In the genomic region with DNA sequence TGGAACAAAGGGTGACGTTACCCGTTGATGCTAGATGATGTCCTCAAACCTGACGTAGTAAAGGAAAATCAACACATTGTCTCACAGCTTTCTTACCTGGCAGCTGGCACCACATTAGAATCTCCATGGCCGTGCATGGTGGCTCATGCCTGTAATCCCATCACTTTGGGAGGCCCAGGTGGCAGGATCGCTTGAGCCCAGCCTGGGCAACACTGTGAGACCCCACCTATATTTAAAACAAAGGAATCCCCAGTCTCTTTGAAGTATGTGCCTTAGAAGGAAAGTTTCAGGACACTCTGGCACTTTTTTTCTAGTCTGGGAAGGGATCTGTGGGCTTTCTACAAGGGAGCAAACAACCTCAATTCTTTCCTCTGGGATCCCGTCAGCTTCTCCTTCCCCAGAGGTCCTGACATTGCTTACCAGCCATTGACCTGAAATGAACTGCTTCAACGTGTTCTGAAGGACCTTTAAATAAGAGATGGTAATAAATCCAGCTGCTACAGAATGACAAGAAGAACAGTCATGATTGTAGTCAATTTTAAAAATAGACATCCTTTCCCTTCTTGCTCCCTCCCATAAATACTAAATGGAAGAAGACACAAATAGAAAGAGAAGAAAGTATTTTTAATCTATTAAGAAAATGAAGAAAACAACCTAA, we compare ENCODE assay signal across 1 cellular context.
A peak's percentile ranks its signal among the peaks of the same experiment; 100 is the strongest.
TF ChIP-seq lines count a peak whose summit lies in the region.

No MANE protein-coding gene starts in this region.

TF ChIP-seq in HepG2, 621 proteins besides CTCF, POLR2A, EP300 and RAD21:
- TF ChIP-seq ZNF121 (CRISPR knock-in tag; IDR thresholded peaks at IDR 0.05) (peak; percentile 47; the same call in 1 of the 2 replicates), ZNF230 (CRISPR knock-in tag; IDR thresholded peaks at IDR 0.05) (no peak)
